1 cellular context compared by ENCODE assay signal in genomic region chr2:173008786-173009185, GRCh38.
TF ChIP-seq lines count a peak whose summit lies in the region.

No MANE protein-coding gene starts in this region.

TF ChIP-seq in HepG2, 621 proteins besides CTCF, POLR2A, EP300 and RAD21 (continued from another document):
- TF ChIP-seq ARID5B (CRISPR knock-in tag; IDR thresholded peaks at IDR 0.05) (peak; percentile 81), PHB2 (IDR thresholded peaks at IDR 0.05; ENCODE audit: partially characterized antibody) (no peak), SKI (IDR thresholded peaks at IDR 0.05; ENCODE audit: partially characterized antibody) (no peak), ZEB1 (IDR thresholded peaks at IDR 0.05; ENCODE audit: insufficient replicate concordance, low read depth) (no peak), ZBTB46 (CRISPR knock-in tag; IDR thresholded peaks at IDR 0.05; ENCODE audit: borderline replicate concordance) (no peak), TBX2 (CRISPR knock-in tag; IDR thresholded peaks at IDR 0.05; ENCODE audit: borderline replicate concordance) (no peak), FOSL2 (CRISPR knock-in tag; IDR thresholded peaks at IDR 0.05) (peak; percentile 49), EED (CRISPR knock-in tag; IDR thresholded peaks at IDR 0.05) (no peak), POLR2G (IDR thresholded peaks at IDR 0.05; ENCODE audit: low read depth, low read length) (no peak), BRD4 (CRISPR knock-in tag; IDR thresholded peaks at IDR 0.05) (no peak), KDM1A (CRISPR knock-in tag; IDR thresholded peaks at IDR 0.05) (no peak), THRA (CRISPR knock-in tag; IDR thresholded peaks at IDR 0.05; ENCODE audit: borderline replicate concordance) (peak; percentile 70; the same call in 1 of the 2 replicates), CSRNP2 (CRISPR knock-in tag; conservative IDR thresholded peaks at IDR 0.05; ENCODE audit: low read depth) (no peak), ZNF737 (CRISPR knock-in tag; IDR thresholded peaks at IDR 0.05; ENCODE audit: borderline replicate concordance) (no peak), YEATS2 (CRISPR knock-in tag; IDR thresholded peaks at IDR 0.05; ENCODE audit: borderline replicate concordance) (no peak), ZNF232 (CRISPR knock-in tag; IDR thresholded peaks at IDR 0.05; ENCODE audit: borderline replicate concordance) (no peak), ZFP36L2 (CRISPR knock-in tag; IDR thresholded peaks at IDR 0.05) (no peak), ZNF280D (CRISPR knock-in tag; IDR thresholded peaks at IDR 0.05) (no peak), ZNF552 (CRISPR knock-in tag; IDR thresholded peaks at IDR 0.05; ENCODE audit: borderline replicate concordance) (no peak), CHD2 (IDR thresholded peaks at IDR 0.05; ENCODE audit: low read depth, low read length) (no peak), CEBPB (IDR thresholded peaks at IDR 0.05; ENCODE audit: borderline replicate concordance, low read depth, low read length) (no peak), MBNL3 (CRISPR knock-in tag; conservative IDR thresholded peaks at IDR 0.05) (no peak), ZNF607 (CRISPR knock-in tag; IDR thresholded peaks at IDR 0.05; ENCODE audit: borderline replicate concordance) (no peak), SNAPC5 (CRISPR knock-in tag; IDR thresholded peaks at IDR 0.05; ENCODE audit: borderline replicate concordance) (no peak), ZMAT3 (CRISPR knock-in tag; conservative IDR thresholded peaks at IDR 0.05) (no peak), FOXA1 (IDR thresholded peaks at IDR 0.05) (no peak), FOXA1 (CRISPR knock-in tag; IDR thresholded peaks at IDR 0.05) (peak; percentile 56; the same call in 1 of the 2 replicates), FOSL1 (CRISPR knock-in tag; IDR thresholded peaks at IDR 0.05; ENCODE audit: borderline replicate concordance) (no peak), ATF6 (CRISPR knock-in tag; conservative IDR thresholded peaks at IDR 0.05) (no peak), ZNF24 (IDR thresholded peaks at IDR 0.05) (no peak), ZNF530 (CRISPR knock-in tag; IDR thresholded peaks at IDR 0.05; ENCODE audit: low read depth) (no peak), NAIF1 (CRISPR knock-in tag; IDR thresholded peaks at IDR 0.05; ENCODE audit: borderline replicate concordance) (no peak), CENPT (CRISPR knock-in tag; IDR thresholded peaks at IDR 0.05; ENCODE audit: low read depth) (no peak), ZNF564 (CRISPR knock-in tag; IDR thresholded peaks at IDR 0.05) (no peak), NR2F1 (CRISPR knock-in tag; IDR thresholded peaks at IDR 0.05) (0 out of 4 replicates have a peak, but pooled peaks of 1 of the 2 experiments have one; percentile 11), ZNF362 (CRISPR knock-in tag; IDR thresholded peaks at IDR 0.05; ENCODE audit: borderline replicate concordance) (peak; percentile 59; the same call in 1 of the 2 replicates), SIN3A (IDR thresholded peaks at IDR 0.05; ENCODE audit: borderline replicate concordance, low read depth, low read length) (no peak), KLF13 (CRISPR knock-in tag; IDR thresholded peaks at IDR 0.05) (no peak), TEAD2 (CRISPR knock-in tag; IDR thresholded peaks at IDR 0.05) (no peak), MED1 (CRISPR knock-in tag; IDR thresholded peaks at IDR 0.05) (peak; percentile 58; the same call in 1 of the 2 replicates)
